11 cellular contexts compared by ENCODE assay signal in genomic region chr12:10372534-10372931, GRCh38. TPM values are rescaled to one million over a fixed set of nuclear protein-coding genes. Genes with fewer than 3 reads are reported as not detected.
DNase-seq lines count a peak whose midpoint lies in the region; ATAC-seq and TF ChIP-seq lines count a peak whose summit lies in the region.
"Had no signal": no experiment of that assay in that cellular context is flagged by ENCODE, and none has a peak within 500 bp of the region (broad histone marks: within the 10 kb centered on the region; RNA-seq: fewer than 3 reads in every experiment).

No MANE protein-coding gene starts in this region.

- no peak overlapping the region for H2BK120ac ChIP-seq in IMR-90 (ENCODE audit: low read depth, low read length)

- H3K18ac ChIP-seq in IMR-90 (ENCODE audit: low read depth, low read length): no peak overlapping the region

- H4K20me1 ChIP-seq in IMR-90 (ENCODE audit: insufficient read depth, low read length): no peaks in the 10 kb centered on the region

- H3K79me1 ChIP-seq in IMR-90 (ENCODE audit: low read depth in 1 of 2, low read length in 2 of 2): no peaks in the 10 kb centered on the region

- peaks cover 5 to 37% (median 14%) of the 10 kb centered on the region in 7 donors for H3K4me1 Mint-ChIP-seq in naive thymus-derived CD4-positive, alpha-beta T cell

- ATAC-seq in IMR-90 (ENCODE audit: low read depth) (no peak), HG03342 (IDR thresholded peaks at IDR 0.05; ENCODE audit: unreplicated experiment) (no peak)
- peak; percentile 61 for ATAC-seq in naive thymus-derived CD4-positive, alpha-beta T cell

- TF ChIP-seq RAD21 in IMR-90 (IDR thresholded peaks at IDR 0.05; ENCODE audit: low read length): no peak

- TF ChIP-seq EP300 in suprapubic skin (IDR thresholded peaks at IDR 0.05): no peak

- H2BK5ac ChIP-seq in IMR-90 (ENCODE audit: low read depth, low read length, poor library complexity, severe bottlenecking): no peak overlapping the region

- H3K9ac ChIP-seq in IMR-90 (ENCODE audit: low read depth, low read length): no peak overlapping the region

- H3K4me3 Mint-ChIP-seq in naive thymus-derived CD4-positive, alpha-beta T cell: peak overlapping the region in 1 of 10 donors; percentile 14

- H3K9me3 ChIP-seq in IMR-90 (ENCODE audit: control insufficient read depth, insufficient read depth, low read length) (no peaks in the 10 kb centered on the region), suprapubic skin (peaks cover 4% of the 10 kb centered on the region)
- H3K9me3 ChIP-seq in naive thymus-derived CD4-positive, alpha-beta T cell (ENCODE audit: control insufficient read depth in 2 of 3, low read length in 3 of 3): no peaks in the 10 kb centered on the region
- H3K9me3 ChIP-seq: vagina had no signal

- no peak overlapping the region for H3K14ac ChIP-seq in IMR-90 (replicated peaks; ENCODE audit: low read depth, low read length)

- H2BK15ac ChIP-seq in IMR-90 (ENCODE audit: low read depth, low read length): no peak overlapping the region

- H2BK20ac ChIP-seq in IMR-90 (ENCODE audit: low read depth, low read length): no peak overlapping the region

- H3K4me3 ChIP-seq in IMR-90 (ENCODE audit: insufficient read depth, low read depth, low read length): no peak overlapping the region
- H3K4me3 ChIP-seq in naive thymus-derived CD4-positive, alpha-beta T cell (ENCODE audit: low read length): no peak overlapping the region
- no peak overlapping the region for H3K4me3 ChIP-seq in suprapubic skin
- H3K4me3 ChIP-seq: vagina had no signal

- H3K27me3 ChIP-seq in IMR-90 (ENCODE audit: control insufficient read depth, insufficient read depth, low read length) (no peaks in the 10 kb centered on the region), suprapubic skin (no peaks in the 10 kb centered on the region)
- no peaks in the 10 kb centered on the region for H3K27me3 ChIP-seq in naive thymus-derived CD4-positive, alpha-beta T cell (ENCODE audit: control insufficient read depth in 2 of 2, insufficient read depth in 2 of 2, low read length in 2 of 2)
- H3K27me3 ChIP-seq: vagina had no signal

- no peak overlapping the region for H4K91ac ChIP-seq in IMR-90 (ENCODE audit: insufficient read depth, low read depth, low read length)

- no peak overlapping the region for H4K5ac ChIP-seq in IMR-90 (ENCODE audit: low read depth, low read length)

- H3K4me2 ChIP-seq in IMR-90 (ENCODE audit: low read depth, low read length): no peak overlapping the region

- H3K4me1 ChIP-seq in IMR-90 (ENCODE audit: control insufficient read depth, insufficient read depth, low read length) (no peaks in the 10 kb centered on the region), suprapubic skin (peaks cover 2% of the 10 kb centered on the region)
- H3K4me1 ChIP-seq in naive thymus-derived CD4-positive, alpha-beta T cell (ENCODE audit: control insufficient read depth in 2 of 2, insufficient read depth in 2 of 2, low read length in 2 of 2): peaks cover 0 to 77% of the 10 kb centered on the region in 2 donors

- dilution Hi-C loops in IMR-90 (cut with HindIII; ENCODE audit: low sequenced_read_pairs, unreplicated experiment): no loop called here

- no peaks in the 10 kb centered on the region for H3K9me1 ChIP-seq in IMR-90 (ENCODE audit: insufficient read depth, low read length)

- H3K36me3 ChIP-seq in IMR-90 (ENCODE audit: control insufficient read depth, insufficient read depth, low read length) (no peaks in the 10 kb centered on the region), suprapubic skin (no peaks in the 10 kb centered on the region)
- H3K36me3 ChIP-seq in naive thymus-derived CD4-positive, alpha-beta T cell (ENCODE audit: control insufficient read depth in 2 of 3, insufficient read depth in 3 of 3, low read length in 3 of 3): peaks cover 0 to 53% (median 0%) of the 10 kb centered on the region in 3 experiments
- H3K36me3 ChIP-seq: vagina had no signal

- H3K27ac ChIP-seq in IMR-90 (ENCODE audit: insufficient read depth, low read length): no peak overlapping the region
- H3K27ac ChIP-seq in cingulate gyrus (ENCODE audit: low read depth, low read length): peak overlapping the region; percentile 55
- H3K27ac ChIP-seq in naive thymus-derived CD4-positive, alpha-beta T cell (ENCODE audit: low read depth, low read length): no peak overlapping the region
- no peak overlapping the region for H3K27ac ChIP-seq in suprapubic skin
- H3K27ac ChIP-seq: vagina had no signal

- no CpG with 5 or more reads among the region's 2 CpGs for WGBS in IMR-90 (ENCODE audit: extremely low coverage in 2 of 2, insufficient read length in 1 of 2), 2 experiments
- WGBS in suprapubic skin: 50% methylated on average over 2 of the region's 2 CpGs

- BruUV-seq in IMR-90 (replicated peaks; lab: Mats Ljungman, UMichigan): no TSS peak

- DNase-seq in AML-193 (lab: John Stamatoyannopoulos, UW) (peak; percentile 13 to 20), IMR-90 (no peak), suprapubic skin (ENCODE audit: low spot score in 2 of 2) (no peak), GM03348 (ENCODE audit: low spot score) (no peak), AG08396 (ENCODE audit: low spot score) (no peak)
- no peak for DNase-seq in naive thymus-derived CD4-positive, alpha-beta T cell
- DNase-seq: activated CD4-positive, alpha-beta T cell treated with anti-CD3 and anti-CD28 coated beads, Interleukin-2, amount 50 U/mL, for 1 hour; NCI-H345 had no signal

- no peak overlapping the region for H2AK9ac ChIP-seq in IMR-90 (replicated peaks; ENCODE audit: low read depth, low read length, poor library complexity)

- H3K4ac ChIP-seq in IMR-90 (ENCODE audit: low read depth, low read length): no peak overlapping the region

- CTCF ChIA-PET in IMR-90 (lab: Yijun Ruan, JAX): no interaction called here
- CTCF ChIA-PET in naive thymus-derived CD4-positive, alpha-beta T cell (lab: Charles Lee): no interaction called here

- H2AFZ ChIP-seq in IMR-90 (replicated peaks; ENCODE audit: low read length, poor library complexity): peak overlapping the region; percentile 12

- no peak overlapping the region for H4K8ac ChIP-seq in IMR-90 (ENCODE audit: low read depth in 2 of 2, low read length in 2 of 2)

- peaks cover 0 to 40% (median 0%) of the 10 kb centered on the region in 5 donors for H3K27me3 Mint-ChIP-seq in naive thymus-derived CD4-positive, alpha-beta T cell

- in situ Hi-C loops in IMR-90 (cut with MboI; ENCODE audit: low sequenced_read_pairs): no loop called here

- no peak overlapping the region for H3K23ac ChIP-seq in IMR-90 (ENCODE audit: low read depth, low read length)

- H2AK5ac ChIP-seq in IMR-90 (ENCODE audit: low read depth, low read length): no peak overlapping the region

- no peak for TF ChIP-seq CTCF in IMR-90 (conservative IDR thresholded peaks at IDR 0.05; ENCODE audit: low read depth, low read length)
- no peak for TF ChIP-seq CTCF in suprapubic skin (IDR thresholded peaks at IDR 0.05)

- peaks cover 0 to 4% (median 3%) of the 10 kb centered on the region in 5 donors for H3K36me3 Mint-ChIP-seq in naive thymus-derived CD4-positive, alpha-beta T cell

- no peak overlapping the region for H3K27ac Mint-ChIP-seq in naive thymus-derived CD4-positive, alpha-beta T cell

- peaks cover 0 to 3% (median 0%) of the 10 kb centered on the region in 11 donors for H3K9me3 Mint-ChIP-seq in naive thymus-derived CD4-positive, alpha-beta T cell

- intact Hi-C loops in IMR-90 (cut with micrococcal nuclease): no loop called here
- intact Hi-C loops in naive thymus-derived CD4-positive, alpha-beta T cell (cut with micrococcal nuclease): no loop called here

- H3K56ac ChIP-seq in IMR-90 (ENCODE audit: extremely low read depth, insufficient read depth, low read length): no peak overlapping the region

- POLR2A ChIA-PET in IMR-90 (lab: Charles Lee; ENCODE audit: unreplicated experiment): no interaction called here
- POLR2A ChIA-PET in naive thymus-derived CD4-positive, alpha-beta T cell (lab: Charles Lee): interaction anchor here (0.6 kb wide), 1 partner anchor 227 kb away, joined by 3 read pairs; no protein-coding TSS in a partner anchor

- TF ChIP-seq POLR2A in IMR-90 (IDR thresholded peaks at IDR 0.05; ENCODE audit: low read depth, low read length) (no peak), suprapubic skin (IDR thresholded peaks at IDR 0.05) (no peak)

TF ChIP-seq in IMR-90, 13 proteins besides CTCF, POLR2A, EP300 and RAD21 (continues in another document):
- TF ChIP-seq MAZ (IDR thresholded peaks at IDR 0.05; ENCODE audit: borderline replicate concordance, low read depth, low read length) (no peak), CHD1 (IDR thresholded peaks at IDR 0.05; ENCODE audit: low read depth, low read length) (no peak), BHLHE40 (IDR thresholded peaks at IDR 0.05; ENCODE audit: low read depth, low read length) (no peak)

RNA-seq across cellular contexts. Expression of gene KLRK1, which starts 17.3 kb away (rescaled TPM):
- total RNA-seq in IMR-90 (2012; rRNA removed) (not detected in 2 replicates), suprapubic skin (1 to 10 TPM in 1 of 4 donors, under 1 TPM in 1, not detected in 2; 0.51 to 4.3 TPM)
- not detected in 2 replicates for polyA plus RNA-seq in IMR-90 (2012; rRNA removed)
- polyA plus RNA-seq in IMR-90 (2012; cell fraction: cytosol; rRNA removed): not detected in 2 replicates
- not detected in 2 replicates for polyA plus RNA-seq in IMR-90 (2012; cell fraction: nucleus; rRNA removed; ENCODE audit: low replicate concordance)
- 10 to 100 TPM in 1 of 5 experiments, 1 to 10 TPM in 3, under 1 TPM in 1; 0.15 to 75.2 (median 5.1) TPM for total RNA-seq in naive thymus-derived CD4-positive, alpha-beta T cell
- polyA plus RNA-seq in naive thymus-derived CD4-positive, alpha-beta T cell: 1 to 10 TPM in 1 of 2 donors, under 1 TPM in 1; 0.62 to 2.7 TPM

RNA-seq across cellular contexts. Expression of gene KLRC4, which starts 37.0 kb away (rescaled TPM):
- not detected in 2 replicates for total RNA-seq in IMR-90 (2012; rRNA removed)
- not detected in 2 replicates for polyA plus RNA-seq in IMR-90 (2012; rRNA removed)
- not detected in 2 replicates for polyA plus RNA-seq in IMR-90 (2012; cell fraction: cytosol; rRNA removed)
- not detected in 2 replicates for polyA plus RNA-seq in IMR-90 (2012; cell fraction: nucleus; rRNA removed; ENCODE audit: low replicate concordance)
- 10 to 100 TPM in 1 of 5 experiments, under 1 TPM in 1, not detected in 3; 0.69 to 11.8 TPM for total RNA-seq in naive thymus-derived CD4-positive, alpha-beta T cell
- polyA plus RNA-seq in naive thymus-derived CD4-positive, alpha-beta T cell: not detected
- total RNA-seq in suprapubic skin: not detected
- total RNA-seq: vagina had no signal

RNA-seq across cellular contexts. Expression of gene KLRC3, which starts 47.9 kb away (rescaled TPM):
- total RNA-seq in IMR-90 (2012; rRNA removed): not detected in 2 replicates
- polyA plus RNA-seq in IMR-90 (2012; rRNA removed): not detected in 2 replicates
- polyA plus RNA-seq in IMR-90 (2012; cell fraction: cytosol; rRNA removed): not detected in 2 replicates
- polyA plus RNA-seq in IMR-90 (2012; cell fraction: nucleus; rRNA removed; ENCODE audit: low replicate concordance): not detected in 2 replicates
- total RNA-seq in naive thymus-derived CD4-positive, alpha-beta T cell: 1 to 10 TPM in 2 of 5 experiments, under 1 TPM in 1, not detected in 2; 0.46 to 7.8 (median 1.6) TPM
- not detected for polyA plus RNA-seq in naive thymus-derived CD4-positive, alpha-beta T cell
- total RNA-seq in suprapubic skin: not detected
- total RNA-seq: vagina had no signal

Comparison
In these comparisons a context has a peak if more than half of its experiments do, and no peak if none do; other contexts are left out.
1. DNase-seq: peak in AML-193 (2 of 2); none in IMR-90 (single experiment), naive thymus-derived CD4-positive, alpha-beta T cell (0 of 9), suprapubic skin (0 of 2), GM03348 (single experiment) and AG08396 (single experiment).